ENCODE assay signal across 13 cellular contexts in the genomic region with DNA sequence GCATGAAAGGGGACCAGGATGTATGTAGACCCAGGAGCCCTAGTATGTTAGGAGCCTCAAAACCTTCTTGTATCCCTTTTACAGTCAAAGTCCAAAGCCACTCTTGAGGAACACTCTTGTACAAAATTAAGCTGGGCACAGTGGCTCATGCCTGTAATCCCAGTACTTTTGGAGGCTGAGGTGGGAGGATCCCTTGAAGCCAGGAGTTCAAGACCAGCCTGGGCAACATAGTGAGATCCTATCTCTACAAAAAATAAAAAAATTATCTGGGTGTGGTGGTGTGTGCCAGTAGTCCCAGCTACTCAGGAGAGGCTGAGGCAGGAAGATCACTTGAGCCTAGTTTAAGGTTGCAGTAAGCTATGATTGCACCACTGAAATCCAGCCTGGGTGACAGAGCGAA. TPM values are rescaled to one million over a fixed set of nuclear protein-coding genes. Genes with fewer than 3 reads are reported as not detected.
A peak's percentile ranks its signal among the peaks of the same experiment; 100 is the strongest.
DNase-seq lines count a peak whose midpoint lies in the region; ATAC-seq, FAIRE-seq and TF ChIP-seq lines count a peak whose summit lies in the region.
"Not testable (repeated sequence)": the region's sequence is repeated elsewhere in the genome, so short reads cannot be mapped to it uniquely, and the experiment has no call there.
"Had no signal": no experiment of that assay in that cellular context is flagged by ENCODE, and none has a peak within 500 bp of the region (broad histone marks: within the 10 kb centered on the region; RNA-seq: fewer than 3 reads in every experiment).

No MANE protein-coding gene starts in this region.

- H3K14ac ChIP-seq in H1 (ENCODE audit: insufficient read length): not testable (repeated sequence)

- not testable (repeated sequence) for H3K9me3 ChIP-seq in Caco-2; HEK293 (ENCODE audit: control insufficient read depth, insufficient read depth, low read depth, low read length); H1 (ENCODE audit: insufficient read depth in 2 of 2, low read depth in 1 of 2, low read length in 1 of 2)

- not testable (repeated sequence) for H3K18ac ChIP-seq in H1 (ENCODE audit: extremely low read depth, low read length)

- H3K56ac ChIP-seq in H1 (replicated peaks; ENCODE audit: insufficient read length, low read depth, low read length): not testable (repeated sequence)

- H2AK5ac ChIP-seq in H1 (ENCODE audit: low read depth, low read length): not testable (repeated sequence)

- H3K4me2 ChIP-seq in H1 (ENCODE audit: insufficient read depth in 1 of 2, low read depth in 2 of 2, low read length in 2 of 2): not testable (repeated sequence)

- H3K36me3 ChIP-seq in Caco-2 (ENCODE audit: control insufficient read depth, insufficient read depth, low read length): not testable (repeated sequence)
- peaks cover 8 to 63% of the 10 kb centered on the region in 2 experiments; a peak in 2 of 3 replicates for H3K36me3 ChIP-seq in HEK293 (ENCODE audit: control insufficient read depth in 2 of 2, insufficient read depth in 1 of 2, low read length in 2 of 2)
- H3K36me3 ChIP-seq in H1 (ENCODE audit: control insufficient read depth in 2 of 4, insufficient read depth in 4 of 4, low read length in 3 of 4): peaks cover 15 to 62% (median 39%) of the 10 kb centered on the region in 4 experiments

- H3K23me2 ChIP-seq in H1 (ENCODE audit: low read depth, low read length): not testable (repeated sequence)

- H3K9me3 Mint-ChIP-seq in Caco-2 (ENCODE audit: unreplicated experiment); activated T-helper 17 cell treated with anti-CD3 and anti-CD28 coated beads, Interleukin-2, amount 50 U/mL, for 72 hours; mesothelial cell of epicardium; neural crest cell; stimulated activated memory B cell treated with anti-CD40 and anti-IgM and Interleukin-4, amounts not matched to agents 10 μg/mL and 1 μg/mL and 100 μg/mL, for 72 hours: not testable (repeated sequence)

- not testable (repeated sequence) for H3K4ac ChIP-seq in H1 (replicated peaks; ENCODE audit: insufficient read length, low read depth, low read length)

- TF ChIP-seq POLR2A in H1 (IDR thresholded peaks at IDR 0.05; ENCODE audit: control extremely low read depth in 1 of 2, low read depth in 2 of 2, low read length in 2 of 2): not testable (repeated sequence)

- H2BK12ac ChIP-seq in H1 (ENCODE audit: low read depth, low read length): not testable (repeated sequence)

- not testable (repeated sequence) for TF ChIP-seq CTCF in 22Rv1 (IDR thresholded peaks at IDR 0.05); Caco-2 (IDR thresholded peaks at IDR 0.05; ENCODE audit: insufficient read depth in 1 of 2, low read depth in 1 of 2, low read length in 1 of 2, severe bottlenecking in 1 of 2, unreplicated experiment in 1 of 2); HEK293 (tag by site-specific recombination; IDR thresholded peaks at IDR 0.05); H1 (IDR thresholded peaks at IDR 0.05; ENCODE audit: control extremely low read depth in 1 of 3, insufficient read depth in 1 of 3, low read depth in 1 of 3, low read length in 3 of 3); mesothelial cell of epicardium (IDR thresholded peaks at IDR 0.05; ENCODE audit: unreplicated experiment); neural crest cell (conservative IDR thresholded peaks at IDR 0.05)

- FAIRE-seq in H1 (lab: Jason Lieb, UNC): not testable (repeated sequence)

- ATAC-seq in activated T-helper 17 cell treated with anti-CD3 and anti-CD28 coated beads, Interleukin-2, amount 50 U/mL, for 72 hours (replicated peaks); stimulated activated memory B cell treated with anti-CD40 and anti-IgM and Interleukin-4, amounts not matched to agents 10 μg/mL and 1 μg/mL and 100 μg/mL, for 72 hours: not testable (repeated sequence)

- not testable (repeated sequence) for H2AFZ ChIP-seq in H1 (ENCODE audit: low read length)

- not testable (repeated sequence) for H2BK120ac ChIP-seq in H1 (replicated peaks; ENCODE audit: low read depth, low read length)

- not testable (repeated sequence) for TF ChIP-seq RAD21 in H1 (IDR thresholded peaks at IDR 0.05 in 1 of 2, conservative IDR thresholded peaks at IDR 0.05 in 1 of 2; ENCODE audit: low read depth in 2 of 2, low read length in 2 of 2)

- H3K36me3 Mint-ChIP-seq in Caco-2 (ENCODE audit: insufficient read depth, unreplicated experiment): peaks cover 88% of the 10 kb centered on the region
- H3K36me3 Mint-ChIP-seq in activated T-helper 17 cell treated with anti-CD3 and anti-CD28 coated beads, Interleukin-2, amount 50 U/mL, for 72 hours (ENCODE audit: low read depth): peaks cover 30% of the 10 kb centered on the region
- H3K36me3 Mint-ChIP-seq in mesothelial cell of epicardium: peaks cover 26% of the 10 kb centered on the region
- not testable (repeated sequence) for H3K36me3 Mint-ChIP-seq in neural crest cell (ENCODE audit: low read depth)
- H3K36me3 Mint-ChIP-seq in stimulated activated memory B cell treated with anti-CD40 and anti-IgM and Interleukin-4, amounts not matched to agents 10 μg/mL and 1 μg/mL and 100 μg/mL, for 72 hours: peaks cover 42% of the 10 kb centered on the region

- H4K5ac ChIP-seq in H1 (ENCODE audit: insufficient read length, low read depth, low read length): not testable (repeated sequence)

- DNase-seq in Caco-2; H1 (ENCODE audit: low read depth in 1 of 2, low spot score in 2 of 2); mesothelial cell of epicardium (ENCODE audit: low spot score in 2 of 2, unreplicated experiment in 2 of 2); neural crest cell (ENCODE audit: low read depth, low spot score): not testable (repeated sequence)

- not testable (repeated sequence) for H3K27me3 ChIP-seq in Caco-2 (replicated peaks; ENCODE audit: control insufficient read depth, insufficient read depth, low read length); H1 (replicated peaks in 1 of 4; ENCODE audit: control insufficient read depth in 3 of 4, extremely low read depth in 1 of 4, insufficient read depth in 3 of 4, low read length in 3 of 4)

- not testable (repeated sequence) for H4K8ac ChIP-seq in H1 (ENCODE audit: extremely low read depth, insufficient read depth, low read length)

- CTCF ChIA-PET in Caco-2 (lab: Charles Lee) (interaction anchor here (1.0 kb wide), 1 partner anchor 104 kb away, joined by 3 read pairs; no protein-coding TSS in a partner anchor), HEK293 (lab: Yijun Ruan, JAX) (interaction anchor here (0.7 to 1.8 kb wide), 4 partner anchors 72 to 1768 kb away, joined by 3 to 4 read pairs (median 4); no protein-coding TSS in a partner anchor), H1 (lab: Charles Lee; ENCODE audit: partially characterized antibody) (interaction anchor here (0.5 to 1.2 kb wide), 6 partner anchors 12 to 505 kb away, joined by 3 to 4 read pairs (median 3); no protein-coding TSS in a partner anchor)

- peaks cover 8 to 22% of the 10 kb centered on the region in 2 experiments for H4K20me1 ChIP-seq in H1 (replicated peaks in 1 of 2; ENCODE audit: control insufficient read depth in 1 of 2, insufficient read depth in 2 of 2, low read length in 2 of 2)

- not testable (repeated sequence) for H4K91ac ChIP-seq in H1 (replicated peaks; ENCODE audit: insufficient read length, low read length)

- H3K79me1 ChIP-seq in H1 (ENCODE audit: low read depth, low read length): not testable (repeated sequence)

- not testable (repeated sequence) for H3K4me1 ChIP-seq in Caco-2; HEK293 (ENCODE audit: control insufficient read depth, insufficient read depth, low read length)
- peaks cover 0 to 11% (median 4%) of the 10 kb centered on the region in 4 experiments; a peak in 6 of 7 replicates for H3K4me1 ChIP-seq in H1 (replicated peaks in 1 of 4; ENCODE audit: control insufficient read depth in 3 of 4, insufficient read depth in 4 of 4, low read length in 3 of 4)

- H3K23ac ChIP-seq in H1 (ENCODE audit: insufficient read length): not testable (repeated sequence)

- not testable (repeated sequence) for TF ChIP-seq EP300 in H1 (IDR thresholded peaks at IDR 0.05; ENCODE audit: borderline replicate concordance in 1 of 2, low read depth in 2 of 2, low read length in 2 of 2)

- not testable (repeated sequence) for H3K79me2 ChIP-seq in H1 (ENCODE audit: control insufficient read depth in 1 of 2, insufficient read depth in 2 of 2, low read length in 2 of 2)

- not testable (repeated sequence) for BruUV-seq in Caco-2 (replicated peaks; lab: Mats Ljungman, UMichigan)

- not testable (repeated sequence) for H3K9ac ChIP-seq in H1 (replicated peaks in 1 of 4; ENCODE audit: extremely low read depth in 1 of 4, low read depth in 3 of 4, low read length in 3 of 4)

- H3K4me3 Mint-ChIP-seq in Caco-2 (ENCODE audit: unreplicated experiment); activated T-helper 17 cell treated with anti-CD3 and anti-CD28 coated beads, Interleukin-2, amount 50 U/mL, for 72 hours; mesothelial cell of epicardium; stimulated activated memory B cell treated with anti-CD40 and anti-IgM and Interleukin-4, amounts not matched to agents 10 μg/mL and 1 μg/mL and 100 μg/mL, for 72 hours: not testable (repeated sequence)
- H3K4me3 Mint-ChIP-seq in neural crest cell: peak overlapping the region; percentile 51

- H3K27ac Mint-ChIP-seq in Caco-2 (ENCODE audit: unreplicated experiment) (peak overlapping the region; percentile 13), mesothelial cell of epicardium (peak overlapping the region; percentile 9)
- H3K27ac Mint-ChIP-seq in activated T-helper 17 cell treated with anti-CD3 and anti-CD28 coated beads, Interleukin-2, amount 50 U/mL, for 72 hours: peak overlapping the region; percentile 28
- H3K27ac Mint-ChIP-seq in neural crest cell (ENCODE audit: unreplicated experiment): not testable (repeated sequence)
- H3K27ac Mint-ChIP-seq in stimulated activated memory B cell treated with anti-CD40 and anti-IgM and Interleukin-4, amounts not matched to agents 10 μg/mL and 1 μg/mL and 100 μg/mL, for 72 hours: peak overlapping the region; percentile 14

- not testable (repeated sequence) for H2BK20ac ChIP-seq in H1 (ENCODE audit: low read length)

- not testable (repeated sequence) for H3K4me1 Mint-ChIP-seq in Caco-2 (ENCODE audit: low read depth, unreplicated experiment); activated T-helper 17 cell treated with anti-CD3 and anti-CD28 coated beads, Interleukin-2, amount 50 U/mL, for 72 hours; mesothelial cell of epicardium; neural crest cell
- peaks cover 40% of the 10 kb centered on the region for H3K4me1 Mint-ChIP-seq in stimulated activated memory B cell treated with anti-CD40 and anti-IgM and Interleukin-4, amounts not matched to agents 10 μg/mL and 1 μg/mL and 100 μg/mL, for 72 hours

- H2BK15ac ChIP-seq in H1 (ENCODE audit: low read length): not testable (repeated sequence)

- not testable (repeated sequence) for H3K27me3 Mint-ChIP-seq in Caco-2 (ENCODE audit: insufficient read depth, unreplicated experiment); activated T-helper 17 cell treated with anti-CD3 and anti-CD28 coated beads, Interleukin-2, amount 50 U/mL, for 72 hours; mesothelial cell of epicardium (ENCODE audit: low read depth); neural crest cell (ENCODE audit: low read depth); stimulated activated memory B cell treated with anti-CD40 and anti-IgM and Interleukin-4, amounts not matched to agents 10 μg/mL and 1 μg/mL and 100 μg/mL, for 72 hours

- WGBS in H1 (ENCODE audit: extremely low coverage in 1 of 2, insufficient coverage in 1 of 2, insufficient read length in 1 of 2, insufficient replicate concordance in 2 of 2, low coverage in 1 of 2, low lambda C conversion rate in 2 of 2, missing lambda C conversion rate in 1 of 2), 2 experiments: 100% methylated on average over 1 of the region's 1 CpG; no CpG with 5 or more reads in 1 of the 2 experiments

- POLR2A ChIA-PET in Caco-2 (lab: Charles Lee): not testable (repeated sequence)
- POLR2A ChIA-PET in HEK293 (lab: Yijun Ruan, JAX) (interaction anchor here (0.9 to 1.8 kb wide), 3 partner anchors 11 to 38 kb away, joined by 3 to 7 read pairs (median 5); a partner anchor contains a TSS), H1 (lab: Charles Lee; ENCODE audit: partially characterized antibody) (interaction anchor here (0.5 to 1.5 kb wide), 7 partner anchors 12 to 55 kb away, joined by 3 to 5 read pairs (median 3); a partner anchor contains a TSS)

- not testable (repeated sequence) for H2BK5ac ChIP-seq in H1 (ENCODE audit: low read depth, low read length)

- 0 out of 2 replicates have a peak overlapping the region, but pooled peaks have one; percentile 12 for H3K27ac ChIP-seq in 22Rv1
- H3K27ac ChIP-seq in HEK293 (ENCODE audit: extremely low read depth, low read depth, low read length); H1 (ENCODE audit: low read depth, low read length): not testable (repeated sequence)

- intact Hi-C loops in Caco-2 (cut with micrococcal nuclease; ENCODE audit: unreplicated experiment): not testable (repeated sequence)

- not testable (repeated sequence) for H3K4me3 ChIP-seq in Caco-2 (ENCODE audit: low read depth, low read length); HEK293 (ENCODE audit: low read depth, low read length); H1 (ENCODE audit: extremely low read depth in 1 of 4, insufficient read depth in 2 of 4, low read depth in 3 of 4, low read length in 4 of 4)

RNA-seq across cellular contexts. Expression of a gene that starts 4.4 kb away (rescaled TPM):
- total RNA-seq in Caco-2 (2022): 42.9 and 46.3 TPM in 2 replicates
- 10 to 100 TPM; 24.6 to 45.2 TPM for total RNA-seq in activated T-helper 17 cell treated with anti-CD3 and anti-CD28 coated beads, Interleukin-2, amount 50 U/mL, for 72 hours
- 29.6 and 30.0 TPM in 2 replicates for total RNA-seq in H1 (2021; fragmentation: NEBNext Ultra II Directional; extraction: Animal tissue kit (Norgen Biotek cat#: 25700))
- 54.9 and 57.9 TPM in 2 replicates for polyA plus RNA-seq in H1 (2011; rRNA removed)
- 54.6 TPM for polyA plus RNA-seq in H1 (2011; cell fraction: cytosol; rRNA removed)
- 42.7 TPM for polyA plus RNA-seq in H1 (2011; cell fraction: nucleus; rRNA removed)
- 37.9 to 58.0 TPM (median 50.9 TPM) in 4 replicates for polyA plus RNA-seq in H1 (2012, experiment 1 of 2)
- polyA plus RNA-seq in H1 (2012, experiment 2 of 2): 59.0 TPM
- 49.1 TPM for polyA plus RNA-seq in H1 (2013, experiment 1 of 2)
- 49.1 TPM for polyA plus RNA-seq in H1 (2013, experiment 2 of 2)
- polyA minus RNA-seq in H1 (2011; rRNA and poly(A)+ RNA removed): 20.0 and 21.9 TPM in 2 replicates
- 19.7 TPM for polyA minus RNA-seq in H1 (2011; cell fraction: cytosol; rRNA and poly(A)+ RNA removed)
- polyA minus RNA-seq in H1 (2011; cell fraction: nucleus; rRNA and poly(A)+ RNA removed): 24.2 TPM
- total RNA-seq in mesothelial cell of epicardium: 35.3 to 35.9 TPM (median 35.3 TPM) in 3 replicates
- 35.6 and 36.8 TPM in 2 replicates for total RNA-seq in neural crest cell

RNA-seq across cellular contexts. Expression of a gene that starts 11.8 kb away (rescaled TPM):
- total RNA-seq in Caco-2 (2022) (83.3 and 98.6 TPM in 2 replicates), mesothelial cell of epicardium (44.6 to 53.3 TPM (median 46.4 TPM) in 3 replicates), neural crest cell (not detected in 2 replicates)
- total RNA-seq in activated T-helper 17 cell treated with anti-CD3 and anti-CD28 coated beads, Interleukin-2, amount 50 U/mL, for 72 hours: under 1 TPM in 1 of 2 donors, not detected in 1; 0.40 TPM
- 30.9 and 32.2 TPM in 2 replicates for total RNA-seq in H1 (2021; fragmentation: NEBNext Ultra II Directional; extraction: Animal tissue kit (Norgen Biotek cat#: 25700))
- 41.5 and 61.7 TPM in 2 replicates for polyA plus RNA-seq in H1 (2011; rRNA removed)
- 33.0 TPM for polyA plus RNA-seq in H1 (2011; cell fraction: cytosol; rRNA removed)
- 110 TPM for polyA plus RNA-seq in H1 (2011; cell fraction: nucleus; rRNA removed)
- 31.1 to 38.6 TPM (median 35.7 TPM) in 4 replicates for polyA plus RNA-seq in H1 (2012, experiment 1 of 2)
- 33.5 TPM for polyA plus RNA-seq in H1 (2012, experiment 2 of 2)
- 26.5 TPM for polyA plus RNA-seq in H1 (2013, experiment 1 of 2)
- 24.6 TPM for polyA plus RNA-seq in H1 (2013, experiment 2 of 2)
- polyA minus RNA-seq in H1 (2011; rRNA and poly(A)+ RNA removed): 25.6 and 31.4 TPM in 2 replicates
- polyA minus RNA-seq in H1 (2011; cell fraction: cytosol; rRNA and poly(A)+ RNA removed): 25.5 TPM
- polyA minus RNA-seq in H1 (2011; cell fraction: nucleus; rRNA and poly(A)+ RNA removed): 36.4 TPM
- total RNA-seq: CD4-positive, CD25-positive, alpha-beta regulatory T cell; CD8-positive, alpha-beta T cell had no signal
- polyA plus RNA-seq: CD4-positive, CD25-positive, alpha-beta regulatory T cell had no signal

RNA-seq across cellular contexts. Expression of a gene that starts 26.1 kb away (rescaled TPM):
- total RNA-seq in Caco-2 (2022): 121 and 124 TPM in 2 replicates
- total RNA-seq in activated T-helper 17 cell treated with anti-CD3 and anti-CD28 coated beads, Interleukin-2, amount 50 U/mL, for 72 hours: 1 to 10 TPM; 3.4 to 5.9 TPM
- total RNA-seq in H1 (2021; fragmentation: NEBNext Ultra II Directional; extraction: Animal tissue kit (Norgen Biotek cat#: 25700)): 394 and 403 TPM in 2 replicates
- polyA plus RNA-seq in H1 (2011; rRNA removed): 183 and 278 TPM in 2 replicates
- 174 TPM for polyA plus RNA-seq in H1 (2011; cell fraction: cytosol; rRNA removed)
- polyA plus RNA-seq in H1 (2011; cell fraction: nucleus; rRNA removed): 329 TPM
- polyA plus RNA-seq in H1 (2012, experiment 1 of 2): 181 to 248 TPM (median 223 TPM) in 4 replicates
- 260 TPM for polyA plus RNA-seq in H1 (2012, experiment 2 of 2)
- 199 TPM for polyA plus RNA-seq in H1 (2013, experiment 1 of 2)
- 211 TPM for polyA plus RNA-seq in H1 (2013, experiment 2 of 2)
- polyA minus RNA-seq in H1 (2011; rRNA and poly(A)+ RNA removed): 255 and 261 TPM in 2 replicates
- polyA minus RNA-seq in H1 (2011; cell fraction: cytosol; rRNA and poly(A)+ RNA removed): 264 TPM
- polyA minus RNA-seq in H1 (2011; cell fraction: nucleus; rRNA and poly(A)+ RNA removed): 204 TPM
- 141 to 146 TPM (median 142 TPM) in 3 replicates for total RNA-seq in mesothelial cell of epicardium
- 78.4 and 82.9 TPM in 2 replicates for total RNA-seq in neural crest cell

RNA-seq across cellular contexts. Expression of a gene that starts 38.1 kb away (rescaled TPM):
- total RNA-seq in Caco-2 (2022) (14.7 and 17.4 TPM in 2 replicates), mesothelial cell of epicardium (36.8 to 39.1 TPM (median 37.1 TPM) in 3 replicates), neural crest cell (18.2 and 21.7 TPM in 2 replicates)
- 10 to 100 TPM in 1 of 2 donors, 1 to 10 TPM in 1; 5.9 to 14.8 TPM for total RNA-seq in activated T-helper 17 cell treated with anti-CD3 and anti-CD28 coated beads, Interleukin-2, amount 50 U/mL, for 72 hours
- total RNA-seq in H1 (2021; fragmentation: NEBNext Ultra II Directional; extraction: Animal tissue kit (Norgen Biotek cat#: 25700)): 18.5 and 21.0 TPM in 2 replicates
- 30.7 and 32.2 TPM in 2 replicates for polyA plus RNA-seq in H1 (2011; rRNA removed)
- 26.7 TPM for polyA plus RNA-seq in H1 (2011; cell fraction: cytosol; rRNA removed)
- polyA plus RNA-seq in H1 (2011; cell fraction: nucleus; rRNA removed): 97.3 TPM
- 16.4 to 26.1 TPM (median 23.6 TPM) in 4 replicates for polyA plus RNA-seq in H1 (2012, experiment 1 of 2)
- polyA plus RNA-seq in H1 (2012, experiment 2 of 2): 17.3 TPM
- polyA plus RNA-seq in H1 (2013, experiment 1 of 2): 16.2 TPM
- polyA plus RNA-seq in H1 (2013, experiment 2 of 2): 14.6 TPM
- polyA minus RNA-seq in H1 (2011; rRNA and poly(A)+ RNA removed): 28.0 and 33.0 TPM in 2 replicates
- polyA minus RNA-seq in H1 (2011; cell fraction: cytosol; rRNA and poly(A)+ RNA removed): 11.7 TPM
- 13.7 TPM for polyA minus RNA-seq in H1 (2011; cell fraction: nucleus; rRNA and poly(A)+ RNA removed)

RNA-seq across cellular contexts. Expression of a gene that starts 57.7 kb away (rescaled TPM):
- not detected in 2 replicates for total RNA-seq in Caco-2 (2022)
- not detected for total RNA-seq in activated T-helper 17 cell treated with anti-CD3 and anti-CD28 coated beads, Interleukin-2, amount 50 U/mL, for 72 hours
- total RNA-seq in H1 (2021; fragmentation: NEBNext Ultra II Directional; extraction: Animal tissue kit (Norgen Biotek cat#: 25700)): 4.4 and 5.6 TPM in 2 replicates
- 10.5 and 10.9 TPM in 2 replicates for polyA plus RNA-seq in H1 (2011; rRNA removed)
- 8.1 TPM for polyA plus RNA-seq in H1 (2011; cell fraction: cytosol; rRNA removed)
- polyA plus RNA-seq in H1 (2011; cell fraction: nucleus; rRNA removed): 10.0 TPM
- 4.3 to 8.6 TPM (median 7.6 TPM) in 4 replicates for polyA plus RNA-seq in H1 (2012, experiment 1 of 2)
- polyA plus RNA-seq in H1 (2012, experiment 2 of 2): 5.6 TPM
- polyA plus RNA-seq in H1 (2013, experiment 1 of 2): 3.4 TPM
- 3.4 TPM for polyA plus RNA-seq in H1 (2013, experiment 2 of 2)
- polyA minus RNA-seq in H1 (2011; rRNA and poly(A)+ RNA removed): 0.95 and 1.4 TPM in 2 replicates
- polyA minus RNA-seq in H1 (2011; cell fraction: cytosol; rRNA and poly(A)+ RNA removed): 4.9 TPM
- 1.7 TPM for polyA minus RNA-seq in H1 (2011; cell fraction: nucleus; rRNA and poly(A)+ RNA removed)
- 1.7 to 2.1 TPM (median 1.7 TPM) in 3 replicates for total RNA-seq in mesothelial cell of epicardium
- 0.84 and 0.86 TPM in 2 replicates for total RNA-seq in neural crest cell
- total RNA-seq: Daoy, G401 had no signal
- polyA plus RNA-seq: A549; CD4-positive, CD25-positive, alpha-beta regulatory T cell had no signal

Comparison
In these comparisons a context has a peak if more than half of its experiments do, and no peak if none do; other contexts are left out.
1. RNA of a gene that starts 11.8 kb away (total RNA-seq): 83.3 to 98.6 TPM in Caco-2, 44.6 to 53.3 TPM in mesothelial cell of epicardium and 30.9 to 32.2 TPM in H1; 0.40 TPM in activated T-helper 17 cell treated with anti-CD3 and anti-CD28 coated beads, Interleukin-2, amount 50 U/mL, for 72 hours and not detected in neural crest cell; every median in the first group is over 10 times any median in the second.
2. RNA of a gene that starts 26.1 kb away (total RNA-seq): 394 to 403 TPM in H1, 141 to 146 TPM in mesothelial cell of epicardium, 121 to 124 TPM in Caco-2 and 78.4 to 82.9 TPM in neural crest cell; 3.4 to 5.9 TPM in activated T-helper 17 cell treated with anti-CD3 and anti-CD28 coated beads, Interleukin-2, amount 50 U/mL, for 72 hours; every median in the first group is over 10 times any median in the second.